ENCODE assay signal across 15 cellular contexts in the genomic region with DNA sequence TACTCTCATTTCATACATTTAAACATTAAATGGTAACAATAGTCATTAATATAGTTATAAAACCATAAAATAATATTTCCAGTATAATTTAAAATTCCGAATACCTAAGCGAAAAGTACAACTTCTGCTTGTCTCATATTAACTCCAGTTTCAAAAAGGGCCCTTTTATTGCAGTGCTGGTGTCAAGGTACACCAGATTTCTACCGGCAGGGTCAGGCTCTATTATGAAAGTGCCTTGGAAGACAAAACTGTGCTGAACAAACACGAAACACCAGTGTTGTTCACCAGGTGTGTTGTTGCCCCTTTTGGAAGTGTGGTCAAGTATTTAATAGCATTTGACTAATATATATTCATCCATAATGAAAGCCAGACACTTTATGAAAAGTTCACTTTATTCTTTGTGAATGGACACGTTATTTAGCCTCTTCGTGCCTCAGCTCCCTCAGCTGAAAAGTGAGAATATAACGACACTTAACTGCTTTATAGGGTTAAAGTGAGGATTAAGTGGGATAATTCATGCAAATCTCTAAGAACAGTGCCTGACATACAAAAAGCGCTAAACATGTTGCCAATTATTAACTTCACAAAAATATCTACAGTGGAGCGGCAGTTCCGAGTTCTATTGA. TPM values are rescaled to one million over a fixed set of nuclear protein-coding genes. Genes with fewer than 3 reads are reported as not detected.
A peak's percentile ranks its signal among the peaks of the same experiment; 100 is the strongest.
DNase-seq lines count a peak whose midpoint lies in the region; ATAC-seq and TF ChIP-seq lines count a peak whose summit lies in the region.
"Had no signal": no experiment of that assay in that cellular context is flagged by ENCODE, and none has a peak within 500 bp of the region (broad histone marks: within the 10 kb centered on the region; RNA-seq: fewer than 3 reads in every experiment).

No MANE protein-coding gene starts in this region.

- no peaks in the 10 kb centered on the region for H3K36me3 Mint-ChIP-seq in MCF 10A (ENCODE audit: insufficient read depth, unreplicated experiment)

- POLR2A ChIA-PET in MCF 10A (lab: Yijun Ruan, JAX) (interaction anchor here (0.7 to 1.8 kb wide), 4 partner anchors 20 to 45 kb away, joined by 3 to 9 read pairs (median 4); no protein-coding TSS in a partner anchor), HEK293T (lab: Yijun Ruan, JAX) (no interaction called here)

- intact Hi-C loops in MCF 10A (cut with micrococcal nuclease) (no loop called here), breast epithelium (cut with DNase I; ENCODE audit: low total_unique reads) (loop anchor here (5.0 kb wide), 1 partner anchor 672 kb away; no protein-coding TSS in a partner anchor), upper lobe of right lung (cut with DNase I) (no loop called here)

- peaks cover 15% of the 10 kb centered on the region for H3K9me3 Mint-ChIP-seq in MCF 10A (ENCODE audit: unreplicated experiment)

- CTCF ChIA-PET in MCF 10A (lab: Yijun Ruan, JAX): interaction anchor here (0.5 to 3.8 kb wide), 3 partner anchors 12 to 81 kb away, joined by 3 to 27 read pairs (median 6); no protein-coding TSS in a partner anchor
- CTCF ChIA-PET in HEK293T (lab: Yijun Ruan, JAX): interaction anchor here (0.6 to 1.4 kb wide), 2 partner anchors 14 to 22 kb away, joined by 3 to 4 read pairs; no protein-coding TSS in a partner anchor

- H3K4me3 ChIP-seq in breast epithelium: no peak overlapping the region
- peak overlapping the region; percentile 61 for H3K4me3 ChIP-seq in upper lobe of right lung

- H3K4me1 Mint-ChIP-seq in MCF 10A (ENCODE audit: insufficient read depth, unreplicated experiment): peaks cover 7% of the 10 kb centered on the region

- peaks cover 27% of the 10 kb centered on the region for H3K27me3 Mint-ChIP-seq in MCF 10A (ENCODE audit: insufficient read depth, unreplicated experiment)

- H3K9me3 ChIP-seq in breast epithelium (peaks cover 3 to 20% of the 10 kb centered on the region in 2 donors), upper lobe of right lung (peaks cover 4% of the 10 kb centered on the region)
- H3K9me3 ChIP-seq: HAP-1 had no signal

- H3K4me3 Mint-ChIP-seq in MCF 10A (ENCODE audit: unreplicated experiment): peak overlapping the region; percentile 80

- BruUV-seq in MCF 10A (replicated peaks; lab: Mats Ljungman, UMichigan): no TSS peak

- no peaks in the 10 kb centered on the region for H3K4me1 ChIP-seq in breast epithelium
- H3K4me1 ChIP-seq in upper lobe of right lung: peaks cover 9% of the 10 kb centered on the region

- H3K36me3 ChIP-seq in breast epithelium (no peaks in the 10 kb centered on the region), upper lobe of right lung (no peaks in the 10 kb centered on the region)
- H3K36me3 ChIP-seq: HAP-1, right atrium auricular region had no signal

- H3K27me3 ChIP-seq in breast epithelium (no peaks in the 10 kb centered on the region), upper lobe of right lung (no peaks in the 10 kb centered on the region)
- H3K27me3 ChIP-seq: right atrium auricular region had no signal

- peak overlapping the region in 1 of 2 donors; percentile 81 for H3K27ac ChIP-seq in breast epithelium
- peak overlapping the region; percentile 96 for H3K27ac ChIP-seq in VCaP
- peak overlapping the region; percentile 64 for H3K27ac ChIP-seq in upper lobe of right lung

- TF ChIP-seq CTCF in MCF 10A (IDR thresholded peaks at IDR 0.05; ENCODE audit: unreplicated experiment) (no peak), breast epithelium (IDR thresholded peaks at IDR 0.05) (no peak), VCaP (conservative IDR thresholded peaks at IDR 0.05) (no peak), upper lobe of right lung (IDR thresholded peaks at IDR 0.05) (no peak)

- no peak for TF ChIP-seq POLR2A in breast epithelium (IDR thresholded peaks at IDR 0.05)

- no peak for DNase-seq in MCF 10A (ENCODE audit: unreplicated experiment)
- no peak for DNase-seq in breast epithelium (ENCODE audit: low spot score in 2 of 2)
- DNase-seq in left kidney (ENCODE audit: low read depth, low spot score): peak; percentile 4
- DNase-seq in upper lobe of right lung: no peak
- DNase-seq in 8988T: no peak
- DNase-seq in HEK293T (ENCODE audit: extremely low spot score): no peak
- DNase-seq: effector CD4-positive, alpha-beta T cell; foreskin fibroblast; MV-4-11; stimulated activated naive B cell treated with anti-CD40 and anti-IgM and Interleukin-4, amounts not matched to agents 10 μg/mL and 1 μg/mL and 100 μg/mL, for 72 hours; T-helper 9 cell had no signal

- H3K27ac Mint-ChIP-seq in MCF 10A (ENCODE audit: low read depth, unreplicated experiment): no peak overlapping the region
- H3K27ac Mint-ChIP-seq: stimulated activated naive B cell treated with anti-CD40 and anti-IgM and Interleukin-4, amounts not matched to agents 10 μg/mL and 1 μg/mL and 100 μg/mL, for 72 hours had no signal

- no peak for ATAC-seq in upper lobe of right lung
- ATAC-seq in GM21723 (IDR thresholded peaks at IDR 0.05; ENCODE audit: unreplicated experiment): no peak

TF ChIP-seq in HEK293T, 16 proteins besides CTCF, POLR2A, EP300 and RAD21:
- TF ChIP-seq BHLHE40 (IDR thresholded peaks at IDR 0.05; ENCODE audit: borderline replicate concordance) (no peak), SP1 (IDR thresholded peaks at IDR 0.05) (no peak), ZNF384 (IDR thresholded peaks at IDR 0.05) (no peak), SUZ12 (IDR thresholded peaks at IDR 0.05) (no peak), LEF1 (IDR thresholded peaks at IDR 0.05; ENCODE audit: borderline replicate concordance) (no peak), ELF4 (IDR thresholded peaks at IDR 0.05) (no peak), HDGF (IDR thresholded peaks at IDR 0.05; ENCODE audit: borderline replicate concordance) (no peak)

RNA-seq across cellular contexts. Expression of a gene that starts 20.3 kb away (rescaled TPM):
- total RNA-seq in MCF 10A (2022) (54.7 and 60.8 TPM in 2 replicates), breast epithelium (100 to 1,000 TPM in 1 of 3 donors, 10 to 100 TPM in 2; 94.4 to 250 (median 98.6) TPM), upper lobe of right lung (188 TPM)

RNA-seq across cellular contexts. Expression of a gene that starts 45.0 kb away (rescaled TPM):
- 7.9 and 9.4 TPM in 2 replicates for total RNA-seq in MCF 10A (2022)
- 10 to 100 TPM in 2 of 3 donors, 1 to 10 TPM in 1; 3.2 to 16.4 (median 11.9) TPM for total RNA-seq in breast epithelium
- total RNA-seq in upper lobe of right lung: 14.8 TPM
